In genomic region chr16:48136547-48137360, GRCh38 we compare ENCODE assay signal across 23 cellular contexts. TPM values are rescaled to one million over a fixed set of nuclear protein-coding genes. Genes with fewer than 3 reads are reported as not detected.
DNase-seq lines count a peak whose midpoint lies in the region; ATAC-seq and TF ChIP-seq lines count a peak whose summit lies in the region.
"Had no signal": no experiment of that assay in that cellular context is flagged by ENCODE, and none has a peak within 500 bp of the region (broad histone marks: within the 10 kb centered on the region; RNA-seq: fewer than 3 reads in every experiment).

No MANE protein-coding gene starts in this region.

- H3K9me3 ChIP-seq in gastrocnemius medialis (no peaks in the 10 kb centered on the region), T-helper 17 cell (ENCODE audit: control insufficient read depth, low read length, poor library complexity, severe bottlenecking) (no peaks in the 10 kb centered on the region)
- H3K9me3 ChIP-seq: gastroesophageal sphincter, ovary, upper lobe of left lung had no signal

- in situ Hi-C loops in gastrocnemius medialis (cut with MboI; ENCODE audit: low sequenced_read_pairs in 4 of 4) = no loop called here

- no peak for TF ChIP-seq CTCF in gastrocnemius medialis (IDR thresholded peaks at IDR 0.05 in 4 of 5, conservative IDR thresholded peaks at IDR 0.05 in 1 of 5)

- no peak overlapping the region for H3K27ac Mint-ChIP-seq in T-helper 17 cell
- H3K27ac Mint-ChIP-seq in activated CD4-positive, alpha-beta T cell treated with anti-CD3 and anti-CD28 coated beads, Interleukin-2, amount 10 ng/mL, durations not matched to agents 24 days and 14 days = no peak overlapping the region
- H3K27ac Mint-ChIP-seq: activated CD8-positive, alpha-beta T cell treated with anti-CD3 and anti-CD28 coated beads, Interleukin-2, amount 10 ng/mL, durations not matched to agents 7 days and 5 days; activated naive CD4-positive, alpha-beta T cell treated with anti-CD3 and anti-CD28 coated beads, Interleukin-2, amount 50 U/mL, for 24 hours; CD8-positive, alpha-beta T cell; stimulated activated naive CD8-positive, alpha-beta T cell treated with anti-CD3 and anti-CD28 coated beads, Interleukin-15, Interleukin-2, amounts not matched to agents 100 ng/mL and 50 ng/mL, for 24 hours had no signal

- peak; percentile 84 to 85 for ATAC-seq in gastrocnemius medialis
- no peak for ATAC-seq in T-helper 17 cell
- ATAC-seq: activated CD8-positive, alpha-beta T cell treated with anti-CD3 and anti-CD28 coated beads, Interleukin-2, amount 10 ng/mL, durations not matched to agents 7 days and 5 days; activated T-cell treated with anti-CD3 and anti-CD28 coated beads, Interleukin-2, amount 50 U/mL, for 4 hours; CD8-positive, alpha-beta T cell; gastroesophageal sphincter had no signal

- peak overlapping the region in 3 of 4 donors; percentile 35 to 53 (median 46) for H3K27ac ChIP-seq in gastrocnemius medialis
- H3K27ac ChIP-seq: epithelial cell of prostate, gastroesophageal sphincter, ovary, upper lobe of left lung had no signal

- no peaks in the 10 kb centered on the region for H3K4me1 Mint-ChIP-seq in T-helper 17 cell
- no peaks in the 10 kb centered on the region for H3K4me1 Mint-ChIP-seq in activated CD4-positive, alpha-beta T cell treated with anti-CD3 and anti-CD28 coated beads, Interleukin-2, amount 10 ng/mL, durations not matched to agents 24 days and 14 days
- H3K4me1 Mint-ChIP-seq: activated naive CD4-positive, alpha-beta T cell treated with anti-CD3 and anti-CD28 coated beads, Interleukin-2, amount 50 U/mL, for 24 hours had no signal

- intact Hi-C loops in gastrocnemius medialis (cut with DNase I; ENCODE audit: low total_unique reads) = no loop called here
- intact Hi-C loops in activated CD4-positive, alpha-beta T cell treated with anti-CD3 and anti-CD28 coated beads, Interleukin-2, amount 10 ng/mL, durations not matched to agents 24 days and 14 days (cut with micrococcal nuclease) = no loop called here

- peaks cover 2% of the 10 kb centered on the region for H3K36me3 Mint-ChIP-seq in T-helper 17 cell (ENCODE audit: low read depth)
- H3K36me3 Mint-ChIP-seq in activated CD4-positive, alpha-beta T cell treated with anti-CD3 and anti-CD28 coated beads, Interleukin-2, amount 10 ng/mL, durations not matched to agents 24 days and 14 days (ENCODE audit: low read depth) = no peaks in the 10 kb centered on the region
- H3K36me3 Mint-ChIP-seq: activated naive CD4-positive, alpha-beta T cell treated with anti-CD3 and anti-CD28 coated beads, Interleukin-2, amount 50 U/mL, for 24 hours; brain; CD8-positive, alpha-beta T cell had no signal

- H3K27me3 Mint-ChIP-seq in T-helper 17 cell = peaks cover 22% of the 10 kb centered on the region
- peaks cover 2% of the 10 kb centered on the region for H3K27me3 Mint-ChIP-seq in activated CD4-positive, alpha-beta T cell treated with anti-CD3 and anti-CD28 coated beads, Interleukin-2, amount 10 ng/mL, durations not matched to agents 24 days and 14 days

- no peak overlapping the region for H3K4me3 Mint-ChIP-seq in T-helper 17 cell
- H3K4me3 Mint-ChIP-seq in activated CD4-positive, alpha-beta T cell treated with anti-CD3 and anti-CD28 coated beads, Interleukin-2, amount 10 ng/mL, durations not matched to agents 24 days and 14 days = no peak overlapping the region
- H3K4me3 Mint-ChIP-seq: activated CD8-positive, alpha-beta T cell treated with anti-CD3 and anti-CD28 coated beads, Interleukin-2, amount 10 ng/mL, durations not matched to agents 7 days and 5 days; activated naive CD4-positive, alpha-beta T cell treated with anti-CD3 and anti-CD28 coated beads, Interleukin-2, amount 50 U/mL, for 24 hours; activated T-cell treated with anti-CD3 and anti-CD28 coated beads, Interleukin-2, amount 50 U/mL, for 4 hours; brain; CD8-positive, alpha-beta T cell; stimulated activated naive CD8-positive, alpha-beta T cell treated with anti-CD3 and anti-CD28 coated beads, Interleukin-15, Interleukin-2, amounts not matched to agents 100 ng/mL and 50 ng/mL, for 24 hours had no signal

- no peak for TF ChIP-seq POLR2A in gastrocnemius medialis (IDR thresholded peaks at IDR 0.05)

- no peak overlapping the region for H3K4me3 ChIP-seq in gastrocnemius medialis
- H3K4me3 ChIP-seq: gastroesophageal sphincter, ovary, upper lobe of left lung had no signal

- DNase-seq in NCI-H82 (lab: John Stamatoyannopoulos, UW) (peak; percentile 58), cerebellar nuclear complex (lab: John Stamatoyannopoulos, UW) (peak; percentile 75 to 89), left kidney (ENCODE audit: low read depth, low spot score) (peak; percentile 8), gastrocnemius medialis (peak; percentile 17 to 23), T-helper 17 cell (no peak), HPDE6-E6E7 (ENCODE audit: extremely low spot score) (no peak), NCI-H510A (lab: John Stamatoyannopoulos, UW) (no peak)
- no peak for DNase-seq in activated CD4-positive, alpha-beta T cell treated with anti-CD3 and anti-CD28 coated beads, Interleukin-2, amount 10 ng/mL, durations not matched to agents 24 days and 14 days
- DNase-seq: activated CD8-positive, alpha-beta T cell treated with anti-CD3 and anti-CD28 coated beads, Interleukin-2, amount 10 ng/mL, durations not matched to agents 7 days and 5 days; activated T-cell treated with anti-CD3 and anti-CD28 coated beads, Interleukin-2, amount 50 U/mL, for 4 hours; CD8-positive, alpha-beta T cell; NCI-H1694; NCI-H226; ovary; RPMI8226; stimulated activated CD4-positive, alpha-beta T cell treated with anti-CD3 and anti-CD28 coated beads, Interleukin-2, amount 100 ng/mL, for 48 hours; upper lobe of left lung had no signal

- H3K9me3 Mint-ChIP-seq in activated CD4-positive, alpha-beta T cell treated with anti-CD3 and anti-CD28 coated beads, Interleukin-2, amount 10 ng/mL, durations not matched to agents 24 days and 14 days = no peaks in the 10 kb centered on the region
- H3K9me3 Mint-ChIP-seq: activated naive CD4-positive, alpha-beta T cell treated with anti-CD3 and anti-CD28 coated beads, Interleukin-2, amount 50 U/mL, for 24 hours; activated T-cell treated with anti-CD3 and anti-CD28 coated beads, Interleukin-2, amount 50 U/mL, for 4 hours; CD8-positive, alpha-beta T cell; stimulated activated naive CD8-positive, alpha-beta T cell treated with anti-CD3 and anti-CD28 coated beads, Interleukin-15, Interleukin-2, amounts not matched to agents 100 ng/mL and 50 ng/mL, for 24 hours had no signal

- H3K4me1 ChIP-seq in gastrocnemius medialis = peaks cover 19 to 22% of the 10 kb centered on the region in 2 donors
- H3K4me1 ChIP-seq: gastroesophageal sphincter had no signal

- H3K27me3 ChIP-seq in gastrocnemius medialis = no peaks in the 10 kb centered on the region
- H3K27me3 ChIP-seq: ovary, upper lobe of left lung had no signal

- H3K36me3 ChIP-seq in gastrocnemius medialis = no peaks in the 10 kb centered on the region
- H3K36me3 ChIP-seq: gastroesophageal sphincter, ovary, upper lobe of left lung had no signal

RNA-seq across cellular contexts. Expression of gene ABCC12, which starts 19.0 kb away (rescaled TPM):
- total RNA-seq in gastrocnemius medialis (under 1 TPM in 3 of 4 donors, not detected in 1; 0.15 to 0.40 (median 0.16) TPM), T-helper 17 cell (not detected)
- total RNA-seq in activated CD4-positive, alpha-beta T cell treated with anti-CD3 and anti-CD28 coated beads, Interleukin-2, amount 10 ng/mL, durations not matched to agents 24 days and 14 days = not detected in 2 replicates
- total RNA-seq: activated CD8-positive, alpha-beta T cell treated with anti-CD3 and anti-CD28 coated beads, Interleukin-2, amount 10 ng/mL, durations not matched to agents 7 days and 5 days; activated T-cell treated with anti-CD3 and anti-CD28 coated beads, Interleukin-2, amount 50 U/mL, for 4 hours; CD8-positive, alpha-beta T cell; dermis microvascular lymphatic vessel endothelial cell; gastroesophageal sphincter had no signal

Comparison
In these comparisons a context has a peak if more than half of its experiments do, and no peak if none do; other contexts are left out.
1. DNase-seq: peak in NCI-H82 (single experiment), cerebellar nuclear complex (2 of 2), left kidney (single experiment) and gastrocnemius medialis (2 of 2); none in T-helper 17 cell (0 of 3), HPDE6-E6E7 (single experiment), activated CD4-positive, alpha-beta T cell treated with anti-CD3 and anti-CD28 coated beads, Interleukin-2, amount 10 ng/mL, durations not matched to agents 24 days and 14 days (single experiment) and NCI-H510A (single experiment).